12 cellular contexts compared by ENCODE assay signal in genomic region chr14:88790501-88791251, GRCh38. TPM values are rescaled to one million over a fixed set of nuclear protein-coding genes. Genes with fewer than 3 reads are reported as not detected.
DNase-seq lines count a peak whose midpoint lies in the region; ATAC-seq lines count a peak whose summit lies in the region.
"Had no signal": no experiment of that assay in that cellular context is flagged by ENCODE, and none has a peak within 500 bp of the region (broad histone marks: within the 10 kb centered on the region; RNA-seq: fewer than 3 reads in every experiment).

No MANE protein-coding gene starts in this region.

- CTCF ChIA-PET in activated CD4-positive, alpha-beta memory T cell treated with anti-CD3 and anti-CD28 coated beads for 36 hours (lab: Charles Lee): interaction anchor here (0.6 to 2.7 kb wide), 3 partner anchors 34 to 123 kb away, joined by 3 to 13 read pairs (median 4); partner anchors contain the start of gene TTC8

- peaks cover 25% of the 10 kb centered on the region for H3K4me1 Mint-ChIP-seq in activated CD4-positive, alpha-beta memory T cell treated with anti-CD3 and anti-CD28 coated beads for 36 hours (ENCODE audit: low read depth)
- H3K4me1 Mint-ChIP-seq in naive thymus-derived CD8-positive, alpha-beta T cell: peaks cover 8 to 29% (median 24%) of the 10 kb centered on the region in 4 donors

- in situ Hi-C loops in G401 (cut with HindIII; ENCODE audit: low sequenced_read_pairs): no loop called here

- H3K4me3 Mint-ChIP-seq in activated CD4-positive, alpha-beta memory T cell treated with anti-CD3 and anti-CD28 coated beads for 36 hours: peak overlapping the region; percentile 89
- peak overlapping the region; percentile 13 to 93 (median 89) for H3K4me3 Mint-ChIP-seq in naive thymus-derived CD8-positive, alpha-beta T cell

- peaks cover 3% of the 10 kb centered on the region for H3K36me3 Mint-ChIP-seq in activated CD4-positive, alpha-beta memory T cell treated with anti-CD3 and anti-CD28 coated beads for 36 hours
- H3K36me3 Mint-ChIP-seq in naive thymus-derived CD8-positive, alpha-beta T cell: peaks cover 0 to 5% (median 0%) of the 10 kb centered on the region in 3 donors

- peak overlapping the region; percentile 81 for H3K27ac Mint-ChIP-seq in activated CD4-positive, alpha-beta memory T cell treated with anti-CD3 and anti-CD28 coated beads for 36 hours
- H3K27ac Mint-ChIP-seq in naive thymus-derived CD8-positive, alpha-beta T cell: peak overlapping the region in 4 of 10 donors; percentile 8 to 92 (median 62)

- no peaks in the 10 kb centered on the region for H3K9me3 Mint-ChIP-seq in activated CD4-positive, alpha-beta memory T cell treated with anti-CD3 and anti-CD28 coated beads for 36 hours
- peaks cover 0 to 6% (median 0%) of the 10 kb centered on the region in 9 donors for H3K9me3 Mint-ChIP-seq in naive thymus-derived CD8-positive, alpha-beta T cell

- H3K27me3 Mint-ChIP-seq in activated CD4-positive, alpha-beta memory T cell treated with anti-CD3 and anti-CD28 coated beads for 36 hours: peaks cover 3% of the 10 kb centered on the region
- H3K27me3 Mint-ChIP-seq in naive thymus-derived CD8-positive, alpha-beta T cell: peaks cover 0 to 16% (median 0%) of the 10 kb centered on the region in 5 donors

- POLR2A ChIA-PET in activated CD4-positive, alpha-beta memory T cell treated with anti-CD3 and anti-CD28 coated beads for 36 hours (lab: Charles Lee): interaction anchor here (2.6 kb wide), 1 partner anchor 34 kb away, joined by 8 read pairs; the partner anchor contains the start of gene TTC8
- POLR2A ChIA-PET in naive thymus-derived CD8-positive, alpha-beta T cell (lab: Charles Lee): no interaction called here

- DNase-seq in NCI-H146 (lab: John Stamatoyannopoulos, UW) (peak; percentile 1), NCI-H146 treated with DMSO at 0.1 percent for 48 hours (lab: John Stamatoyannopoulos, UW; ENCODE audit: unreplicated experiment) (no peak), G401 (ENCODE audit: low spot score) (peak; percentile 64)
- DNase-seq in activated CD4-positive, alpha-beta memory T cell treated with anti-CD3 and anti-CD28 coated beads for 36 hours: no peak
- no peak for DNase-seq in naive thymus-derived CD8-positive, alpha-beta T cell
- DNase-seq: cortex of kidney, foreskin keratinocyte, H7, SJCRH30 had no signal

- intact Hi-C loops in activated CD4-positive, alpha-beta memory T cell treated with anti-CD3 and anti-CD28 coated beads for 36 hours (cut with micrococcal nuclease): loop anchor here (2.0 to 5.0 kb wide), 5 partner anchors 192 to 1167 kb away; partner anchors contain the start of genes FOXN3, GALC, GPR65 and TDP1

- ATAC-seq in naive thymus-derived CD8-positive, alpha-beta T cell: no peak
- ATAC-seq in HG02970 (IDR thresholded peaks at IDR 0.05; ENCODE audit: low FRiP score, unreplicated experiment) (no peak), GM18868 (IDR thresholded peaks at IDR 0.05; ENCODE audit: unreplicated experiment) (no peak), GM21390 (IDR thresholded peaks at IDR 0.05; ENCODE audit: unreplicated experiment) (no peak)
- ATAC-seq: foreskin keratinocyte had no signal

RNA-seq across cellular contexts. Expression of gene EML5, which starts 2.1 kb away (rescaled TPM):
- total RNA-seq in G401 (2014; rRNA removed; shearing (Covaris generic)): not detected in 2 replicates
- total RNA-seq in activated CD4-positive, alpha-beta memory T cell treated with anti-CD3 and anti-CD28 coated beads for 36 hours: 1 to 10 TPM; 5.7 to 6.2 TPM
- total RNA-seq in naive thymus-derived CD8-positive, alpha-beta T cell: 1 to 10 TPM; 7.3 to 7.5 TPM
- 1 to 10 TPM in 1 of 3 donors, under 1 TPM in 2; 0.23 to 1.1 (median 0.76) TPM for polyA plus RNA-seq in naive thymus-derived CD8-positive, alpha-beta T cell

RNA-seq across cellular contexts. Expression of gene TTC8, which starts 33.8 kb away (rescaled TPM):
- total RNA-seq in G401 (2014; rRNA removed; shearing (Covaris generic)): 32.2 and 40.1 TPM in 2 replicates
- 1 to 10 TPM; 3.3 to 4.9 TPM for total RNA-seq in activated CD4-positive, alpha-beta memory T cell treated with anti-CD3 and anti-CD28 coated beads for 36 hours
- total RNA-seq in naive thymus-derived CD8-positive, alpha-beta T cell: 1 to 10 TPM; 3.7 to 3.8 TPM
- polyA plus RNA-seq in naive thymus-derived CD8-positive, alpha-beta T cell: 1 to 10 TPM; 1.2 to 1.8 (median 1.5) TPM

Comparison
In these comparisons a context has a peak if more than half of its experiments do, and no peak if none do; other contexts are left out.
1. DNase-seq: peak in NCI-H146 (single experiment) and G401 (single experiment); none in NCI-H146 treated with DMSO at 0.1 percent for 48 hours (single experiment), activated CD4-positive, alpha-beta memory T cell treated with anti-CD3 and anti-CD28 coated beads for 36 hours (single experiment) and naive thymus-derived CD8-positive, alpha-beta T cell (0 of 10).